1 cellular context compared by ENCODE assay signal in the genomic region with DNA sequence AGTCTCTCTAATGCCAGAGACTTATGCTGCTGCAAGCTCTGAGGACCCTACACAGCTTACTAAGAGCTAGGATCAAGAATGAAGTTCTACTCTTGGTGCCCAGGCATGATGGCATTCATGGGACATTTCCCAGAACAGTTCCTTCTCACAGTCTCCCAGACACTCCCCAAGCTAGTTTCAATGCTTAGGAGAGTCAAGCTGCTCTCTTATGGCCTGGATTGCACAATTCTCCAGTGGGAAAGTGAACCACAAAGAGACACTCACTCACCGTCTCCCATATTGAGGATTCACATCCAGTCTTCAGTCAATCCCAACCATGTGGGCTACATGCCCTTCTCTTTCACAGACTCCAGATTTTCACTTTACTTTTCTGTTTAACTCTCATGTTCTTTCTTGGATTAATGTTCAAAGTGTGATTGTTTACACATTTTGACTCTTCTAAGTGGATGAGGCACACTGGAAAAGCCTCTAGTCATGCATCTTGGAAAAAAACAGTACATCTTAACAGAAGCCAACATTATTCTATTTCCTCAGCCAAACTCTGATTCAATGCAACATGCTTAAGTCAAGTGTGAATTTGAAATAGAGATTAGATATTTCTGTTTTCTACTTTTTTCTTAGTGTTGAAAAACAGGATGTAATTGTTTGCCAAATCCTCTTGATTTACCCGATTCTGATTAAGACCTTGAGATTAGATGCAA.
TF ChIP-seq lines count a peak whose summit lies in the region.

No MANE protein-coding gene starts in this region.

TF ChIP-seq in H1, 55 proteins besides CTCF, POLR2A, EP300 and RAD21 (continued from another document):
- TF ChIP-seq, protein P1, sequence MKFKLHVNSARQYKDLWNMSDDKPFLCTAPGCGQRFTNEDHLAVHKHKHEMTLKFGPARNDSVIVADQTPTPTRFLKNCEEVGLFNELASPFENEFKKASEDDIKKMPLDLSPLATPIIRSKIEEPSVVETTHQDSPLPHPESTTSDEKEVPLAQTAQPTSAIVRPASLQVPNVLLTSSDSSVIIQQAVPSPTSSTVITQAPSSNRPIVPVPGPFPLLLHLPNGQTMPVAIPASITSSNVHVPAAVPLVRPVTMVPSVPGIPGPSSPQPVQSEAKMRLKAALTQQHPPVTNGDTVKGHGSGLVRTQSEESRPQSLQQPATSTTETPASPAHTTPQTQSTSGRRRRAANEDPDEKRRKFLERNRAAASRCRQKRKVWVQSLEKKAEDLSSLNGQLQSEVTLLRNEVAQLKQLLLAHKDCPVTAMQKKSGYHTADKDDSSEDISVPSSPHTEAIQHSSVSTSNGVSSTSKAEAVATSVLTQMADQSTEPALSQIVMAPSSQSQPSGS (IDR thresholded peaks at IDR 0.05; ENCODE audit: low read length): no peak
- TF ChIP-seq TEAD4 (IDR thresholded peaks at IDR 0.05; ENCODE audit: low read depth, low read length) (no peak), SP4 (IDR thresholded peaks at IDR 0.05; ENCODE audit: low read length) (no peak)
